ENCODE assay signal across 1 cellular context in genomic region chr5:138275379-138275782, GRCh38.
TF ChIP-seq lines count a peak whose summit lies in the region.

No MANE protein-coding gene starts in this region.

TF ChIP-seq in H1, 55 proteins besides CTCF, POLR2A, EP300 and RAD21:
- TF ChIP-seq ATF3 (IDR thresholded peaks at IDR 0.05; ENCODE audit: insufficient read depth, low read depth, low read length) (no peak), HDAC6 (IDR thresholded peaks at IDR 0.05; ENCODE audit: low read depth, low read length) (no peak), YY1 (IDR thresholded peaks at IDR 0.05; ENCODE audit: low read depth, low read length) (no peak), EGR1 (IDR thresholded peaks at IDR 0.05; ENCODE audit: borderline replicate concordance, low read depth, low read length) (no peak), SAP30 (IDR thresholded peaks at IDR 0.05; ENCODE audit: insufficient read depth, insufficient replicate concordance, low read length) (no peak), BACH1 (IDR thresholded peaks at IDR 0.05; ENCODE audit: low read length) (no peak), MAFK (IDR thresholded peaks at IDR 0.05; ENCODE audit: low read depth, low read length) (no peak)
- TF ChIP-seq, protein P1, sequence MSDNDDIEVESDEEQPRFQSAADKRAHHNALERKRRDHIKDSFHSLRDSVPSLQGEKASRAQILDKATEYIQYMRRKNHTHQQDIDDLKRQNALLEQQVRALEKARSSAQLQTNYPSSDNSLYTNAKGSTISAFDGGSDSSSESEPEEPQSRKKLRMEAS (IDR thresholded peaks at IDR 0.05): no peak
